Comparison of ENCODE assay signal across 29 cellular contexts in genomic region chr10:2604891-2605290, GRCh38.
DNase-seq lines count a peak whose midpoint lies in the region; ATAC-seq, FAIRE-seq and TF ChIP-seq lines count a peak whose summit lies in the region.
"Had no signal": no experiment of that assay in that cellular context is flagged by ENCODE, and none has a peak within 500 bp of the region (broad histone marks: within the 10 kb centered on the region; RNA-seq: fewer than 3 reads in every experiment).

No MANE protein-coding gene starts in this region.

- WGBS in HepG2 (ENCODE audit: low lambda C conversion rate) = 22% methylated on average over 3 of the region's 3 CpGs
- 69% methylated on average over 3 of the region's 3 CpGs for WGBS in right lobe of liver (ENCODE audit: insufficient coverage, low coverage, low lambda C conversion rate, missing lambda C conversion rate)

- H3K4me1 ChIP-seq in HepG2 (ENCODE audit: insufficient read depth, low read length) (no peaks in the 10 kb centered on the region), right lobe of liver (no peaks in the 10 kb centered on the region)
- H3K4me1 ChIP-seq: A549; BE2C; BLaER1; BLaER1 treated with 17β-estradiol and CSF1 and Interleukin-3, amounts not matched to agents 10 nM and 100 nM; Caco-2 had no signal

- no TSS peak for BruUV-seq in HepG2 (replicated peaks; lab: Mats Ljungman, UMichigan)

- H3K36me3 ChIP-seq in HepG2 (replicated peaks in 1 of 2; ENCODE audit: control insufficient read depth in 1 of 2, insufficient read depth in 2 of 2, low read length in 2 of 2) (no peaks in the 10 kb centered on the region), right lobe of liver (no peaks in the 10 kb centered on the region)
- H3K36me3 ChIP-seq: BE2C; BLaER1; BLaER1 treated with 17β-estradiol and CSF1 and Interleukin-3, amounts not matched to agents 10 nM and 100 nM had no signal

- no peak for TF ChIP-seq RAD21 in HepG2 (CRISPR knock-in tag; IDR thresholded peaks at IDR 0.05)

- no peak for TF ChIP-seq EP300 in HepG2 (IDR thresholded peaks at IDR 0.05; ENCODE audit: low read depth in 2 of 2, low read length in 2 of 2)
- TF ChIP-seq EP300 in HepG2 (CRISPR knock-in tag; IDR thresholded peaks at IDR 0.05; ENCODE audit: borderline replicate concordance) = no peak

- H3K9me3 ChIP-seq in HepG2 (ENCODE audit: low read length) (no peaks in the 10 kb centered on the region), right lobe of liver (no peaks in the 10 kb centered on the region)
- H3K9me3 ChIP-seq: A549, BE2C, Caco-2 had no signal

- ATAC-seq in HepG2 (no peak), right lobe of liver (no peak)
- ATAC-seq: A549; CD8-positive, alpha-beta T cell had no signal

- no peak for TF ChIP-seq POLR2A in HepG2 (IDR thresholded peaks at IDR 0.05; ENCODE audit: insufficient read depth in 1 of 2, low read depth in 2 of 2, low read length in 2 of 2)
- no peak for TF ChIP-seq POLR2A in right lobe of liver (IDR thresholded peaks at IDR 0.05)

- H3K4me2 ChIP-seq in HepG2 (ENCODE audit: low read depth, low read length) = no peak overlapping the region
- H3K4me2 ChIP-seq: A549; BLaER1; BLaER1 treated with 17β-estradiol and CSF1 and Interleukin-3, amounts not matched to agents 10 nM and 100 nM had no signal

- CTCF ChIA-PET in HepG2 (lab: Yijun Ruan, JAX; ENCODE audit: low intra/inter-chr PET ratio, low total read pairs) = no interaction called here

- POLR2A ChIA-PET in HepG2 (lab: Yijun Ruan, JAX) = no interaction called here

- FAIRE-seq in HepG2 (lab: Jason Lieb, UNC) = no peak
- FAIRE-seq: A204.1, A549, D721Med had no signal

- DNase-seq in HepG2 (ENCODE audit: low spot score) (no peak), right lobe of liver (no peak)
- DNase-seq: 8988T; ACHN; AML-193; BE2C; C1 segment of cervical spinal cord; Caco-2; Calu3; CD4-positive, alpha-beta memory T cell; CD4-positive, alpha-beta T cell; CD4-positive, CD25-positive, alpha-beta regulatory T cell; CD8-positive, alpha-beta memory T cell; CD8-positive, alpha-beta T cell; COR-L47; DMS 273 treated with DMSO at 0.1 percent for 48 hours; DMS153; DMS53; DMS79; DMS79 treated with DMSO at 0.1 percent for 48 hours; DND-41; EL had no signal

- H3K4me3 ChIP-seq in HepG2 (replicated peaks in 1 of 3; ENCODE audit: insufficient read depth in 1 of 3, low read depth in 2 of 3, low read length in 3 of 3) (no peak overlapping the region), right lobe of liver (no peak overlapping the region)
- H3K4me3 ChIP-seq: A549; BLaER1; BLaER1 treated with 17β-estradiol and CSF1 and Interleukin-3, amounts not matched to agents 10 nM and 100 nM had no signal

- 0 out of 5 replicates have a peak, but pooled peaks cover 0 to 3% of the 10 kb centered on the region in 2 experiments for H3K27me3 ChIP-seq in HepG2 (ENCODE audit: control insufficient read depth in 1 of 2, insufficient read depth in 2 of 2, low read length in 2 of 2)
- no peaks in the 10 kb centered on the region for H3K27me3 ChIP-seq in right lobe of liver
- H3K27me3 ChIP-seq: BE2C; BLaER1; BLaER1 treated with 17β-estradiol and CSF1 and Interleukin-3, amounts not matched to agents 10 nM and 100 nM had no signal

- TF ChIP-seq CTCF in HepG2 (CRISPR knock-in tag; IDR thresholded peaks at IDR 0.05) = no peak
- no peak for TF ChIP-seq CTCF in right lobe of liver (IDR thresholded peaks at IDR 0.05)

- H3K79me2 ChIP-seq in HepG2 (ENCODE audit: insufficient read depth, low read length) = no peaks in the 10 kb centered on the region

- intact Hi-C loops in HepG2 (cut with micrococcal nuclease; ENCODE audit: unreplicated experiment) = no loop called here
- intact Hi-C loops in right lobe of liver (cut with DNase I) = no loop called here

- no peak overlapping the region for H2AFZ ChIP-seq in HepG2 (ENCODE audit: low read length)

- no peak overlapping the region for H3K9ac ChIP-seq in HepG2 (ENCODE audit: insufficient read depth, low read depth, low read length)
- H3K9ac ChIP-seq: BLaER1; BLaER1 treated with 17β-estradiol and CSF1 and Interleukin-3, amounts not matched to agents 10 nM and 100 nM had no signal

- H3K27ac ChIP-seq in HepG2 (ENCODE audit: extremely low read length, insufficient read depth, low read length) = no peak overlapping the region
- no peak overlapping the region for H3K27ac ChIP-seq in right lobe of liver
- H3K27ac ChIP-seq: 22Rv1; A549; BLaER1; BLaER1 treated with 17β-estradiol and CSF1 and Interleukin-3, amounts not matched to agents 10 nM and 100 nM; C4-2B had no signal

- H4K20me1 ChIP-seq in HepG2 (ENCODE audit: insufficient read depth, low read length) = no peaks in the 10 kb centered on the region
- H4K20me1 ChIP-seq: BLaER1; BLaER1 treated with 17β-estradiol and CSF1 and Interleukin-3, amounts not matched to agents 10 nM and 100 nM had no signal

- in situ Hi-C loops in HepG2 (cut with HindIII; ENCODE audit: extremely low pct_ligation_motif_present, low pct_unique_long_range_greater_than_20kb) = no loop called here

TF ChIP-seq in HepG2, 621 proteins besides CTCF, POLR2A, EP300 and RAD21:
- TF ChIP-seq ATF7 (IDR thresholded peaks at IDR 0.05) (peak; percentile 88), ATF7 (CRISPR knock-in tag; IDR thresholded peaks at IDR 0.05) (no peak), RNF2 (conservative IDR thresholded peaks at IDR 0.05; ENCODE audit: low read depth) (no peak), CREB1 (IDR thresholded peaks at IDR 0.05) (peak; percentile 61), CREB1 (CRISPR knock-in tag; IDR thresholded peaks at IDR 0.05) (no peak)
